Comparison of ENCODE assay signal across 8 cellular contexts in the genomic region with DNA sequence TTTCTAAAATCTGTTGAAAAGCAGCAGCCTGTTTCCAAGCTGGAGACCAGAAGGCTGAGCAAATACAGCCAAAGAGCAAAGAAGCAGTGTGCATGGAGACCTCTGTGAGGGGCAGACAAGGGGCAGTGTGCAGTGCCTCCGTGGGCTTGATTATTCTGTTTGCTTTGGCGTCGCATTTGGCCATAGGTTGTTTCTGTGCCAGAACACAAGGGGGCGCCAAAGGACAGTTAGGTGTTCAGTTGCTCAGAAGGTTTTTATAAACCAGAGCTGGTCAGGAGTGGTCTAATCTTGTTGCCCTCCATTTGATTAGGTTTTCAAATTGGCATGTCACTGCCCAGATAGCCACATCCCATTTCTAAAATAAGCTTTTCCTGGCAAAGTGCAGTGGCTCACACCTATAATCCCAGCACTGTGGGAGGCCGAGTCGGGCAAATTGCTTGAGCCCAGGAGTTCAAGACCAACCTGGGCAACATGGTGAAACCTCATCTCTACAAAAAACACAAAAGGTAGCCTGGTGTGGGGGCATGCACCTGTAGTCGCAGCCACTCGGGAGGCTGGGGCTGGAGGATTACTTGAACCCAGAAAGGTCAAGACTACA. TPM values are rescaled to one million over a fixed set of nuclear protein-coding genes. Genes with fewer than 3 reads are reported as not detected.
DNase-seq lines count a peak whose midpoint lies in the region; ATAC-seq and TF ChIP-seq lines count a peak whose summit lies in the region.

No MANE protein-coding gene starts in this region.

- in situ Hi-C loops in transverse colon (cut with MboI; ENCODE audit: low pct_ligation_motif_present in 1 of 4, low pct_unique_long_range_greater_than_20kb in 1 of 4, low sequenced_read_pairs in 3 of 4) = loop anchor here in 3 of 4 donors (5.0 to 25.0 kb wide), 3 partner anchors 191 to 491 kb away; a partner anchor contains a TSS

- no peak overlapping the region for H3K9ac ChIP-seq in parathyroid adenoma

- 26 to 70% methylated on average over 2 to 5 of the region's 8 CpGs for WGBS in gastroesophageal sphincter (ENCODE audit: low coverage in 1 of 2), 2 donors
- WGBS in transverse colon (ENCODE audit: low coverage in 1 of 2), 2 donors = 5 to 47% methylated on average over 3 to 8 of the region's 8 CpGs

- H3K4me1 ChIP-seq in gastroesophageal sphincter (no peaks in the 10 kb centered on the region), parathyroid adenoma (no peaks in the 10 kb centered on the region), transverse colon (no peaks in the 10 kb centered on the region)

- H3K36me3 ChIP-seq in gastroesophageal sphincter (peaks cover 0 to 41% of the 10 kb centered on the region in 2 donors), parathyroid adenoma (ENCODE audit: control insufficient read depth, insufficient read depth, low read length) (no peaks in the 10 kb centered on the region), transverse colon (no peaks in the 10 kb centered on the region)

- no peak overlapping the region for H3K4me2 ChIP-seq in parathyroid adenoma (ENCODE audit: low read length)

- no peak for TF ChIP-seq EP300 in Ishikawa (IDR thresholded peaks at IDR 0.05; ENCODE audit: borderline replicate concordance)
- TF ChIP-seq EP300 in gastroesophageal sphincter (IDR thresholded peaks at IDR 0.05) = no peak
- no peak for TF ChIP-seq EP300 in transverse colon (IDR thresholded peaks at IDR 0.05; ENCODE audit: low read depth)

- peak overlapping the region; percentile 38 for H2AFZ ChIP-seq in parathyroid adenoma

- no peaks in the 10 kb centered on the region for H3K79me2 ChIP-seq in parathyroid adenoma

- TF ChIP-seq RAD21 in Ishikawa (IDR thresholded peaks at IDR 0.05; ENCODE audit: low read depth) = peak; percentile 65

- ATAC-seq in gastroesophageal sphincter = peak; percentile 50

- H3K9me3 ChIP-seq in gastroesophageal sphincter (no peaks in the 10 kb centered on the region), parathyroid adenoma (ENCODE audit: control insufficient read depth, low read length) (no peaks in the 10 kb centered on the region), transverse colon (no peaks in the 10 kb centered on the region)

- no peaks in the 10 kb centered on the region for H3K27me3 ChIP-seq in gastroesophageal sphincter
- H3K27me3 ChIP-seq in parathyroid adenoma (ENCODE audit: control insufficient read depth, insufficient read depth, low read length) = no peaks in the 10 kb centered on the region
- H3K27me3 ChIP-seq in transverse colon = no peaks in the 10 kb centered on the region

- H3K27ac ChIP-seq in gastroesophageal sphincter (no peak overlapping the region), parathyroid adenoma (no peak overlapping the region), transverse colon (no peak overlapping the region)

- H3K4me3 ChIP-seq in gastroesophageal sphincter = no peak overlapping the region
- no peak overlapping the region for H3K4me3 ChIP-seq in parathyroid adenoma (ENCODE audit: low read depth, low read length)
- no peak overlapping the region for H3K4me3 ChIP-seq in transverse colon

- TF ChIP-seq CTCF in gastroesophageal sphincter (IDR thresholded peaks at IDR 0.05) (peak in 3 of 4 experiments; percentile 79 to 86 (median 79)), parathyroid adenoma (IDR thresholded peaks at IDR 0.05) (peak; percentile 73), transverse colon (IDR thresholded peaks at IDR 0.05) (peak; percentile 73 to 87 (median 85))

- DNase-seq in DMS 273 (lab: John Stamatoyannopoulos, UW; ENCODE audit: unreplicated experiment) = peak; percentile 68
- DNase-seq in DMS 273 treated with DMSO at 0.1 percent for 48 hours (lab: John Stamatoyannopoulos, UW) = no peak
- peak; percentile 62 to 67 for DNase-seq in SHP77 (lab: John Stamatoyannopoulos, UW)
- DNase-seq in activated effector memory CD4-positive, alpha-beta T cell treated with anti-CD3 and anti-CD28 coated beads, Interleukin-2, amount 50 U/mL, for 16 hours = peak; percentile 89
- peak; percentile 69 for DNase-seq in transverse colon

- intact Hi-C loops in transverse colon (cut with DNase I; ENCODE audit: low total_unique reads) = loop anchor here (10.0 kb wide), 1 partner anchor 58 kb away; no protein-coding TSS in a partner anchor

- no peak for TF ChIP-seq POLR2A in gastroesophageal sphincter (IDR thresholded peaks at IDR 0.05)
- no peak for TF ChIP-seq POLR2A in transverse colon (IDR thresholded peaks at IDR 0.05)

TF ChIP-seq in Ishikawa, 13 proteins besides CTCF, POLR2A, EP300 and RAD21:
- TF ChIP-seq NFIC (IDR thresholded peaks at IDR 0.05) (no peak), CEBPB (IDR thresholded peaks at IDR 0.05) (no peak), FOXM1 (IDR thresholded peaks at IDR 0.05; ENCODE audit: borderline replicate concordance, low read depth) (no peak), ZBTB7A (IDR thresholded peaks at IDR 0.05; ENCODE audit: low read depth) (no peak), YY1 (IDR thresholded peaks at IDR 0.05; ENCODE audit: low read depth) (no peak), EGR1 (IDR thresholded peaks at IDR 0.05) (no peak), TAF1 (IDR thresholded peaks at IDR 0.05; ENCODE audit: low read depth) (no peak)
- TF ChIP-seq, protein P1, sequence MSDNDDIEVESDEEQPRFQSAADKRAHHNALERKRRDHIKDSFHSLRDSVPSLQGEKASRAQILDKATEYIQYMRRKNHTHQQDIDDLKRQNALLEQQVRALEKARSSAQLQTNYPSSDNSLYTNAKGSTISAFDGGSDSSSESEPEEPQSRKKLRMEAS (IDR thresholded peaks at IDR 0.05) = no peak
- TF ChIP-seq, protein P2, sequence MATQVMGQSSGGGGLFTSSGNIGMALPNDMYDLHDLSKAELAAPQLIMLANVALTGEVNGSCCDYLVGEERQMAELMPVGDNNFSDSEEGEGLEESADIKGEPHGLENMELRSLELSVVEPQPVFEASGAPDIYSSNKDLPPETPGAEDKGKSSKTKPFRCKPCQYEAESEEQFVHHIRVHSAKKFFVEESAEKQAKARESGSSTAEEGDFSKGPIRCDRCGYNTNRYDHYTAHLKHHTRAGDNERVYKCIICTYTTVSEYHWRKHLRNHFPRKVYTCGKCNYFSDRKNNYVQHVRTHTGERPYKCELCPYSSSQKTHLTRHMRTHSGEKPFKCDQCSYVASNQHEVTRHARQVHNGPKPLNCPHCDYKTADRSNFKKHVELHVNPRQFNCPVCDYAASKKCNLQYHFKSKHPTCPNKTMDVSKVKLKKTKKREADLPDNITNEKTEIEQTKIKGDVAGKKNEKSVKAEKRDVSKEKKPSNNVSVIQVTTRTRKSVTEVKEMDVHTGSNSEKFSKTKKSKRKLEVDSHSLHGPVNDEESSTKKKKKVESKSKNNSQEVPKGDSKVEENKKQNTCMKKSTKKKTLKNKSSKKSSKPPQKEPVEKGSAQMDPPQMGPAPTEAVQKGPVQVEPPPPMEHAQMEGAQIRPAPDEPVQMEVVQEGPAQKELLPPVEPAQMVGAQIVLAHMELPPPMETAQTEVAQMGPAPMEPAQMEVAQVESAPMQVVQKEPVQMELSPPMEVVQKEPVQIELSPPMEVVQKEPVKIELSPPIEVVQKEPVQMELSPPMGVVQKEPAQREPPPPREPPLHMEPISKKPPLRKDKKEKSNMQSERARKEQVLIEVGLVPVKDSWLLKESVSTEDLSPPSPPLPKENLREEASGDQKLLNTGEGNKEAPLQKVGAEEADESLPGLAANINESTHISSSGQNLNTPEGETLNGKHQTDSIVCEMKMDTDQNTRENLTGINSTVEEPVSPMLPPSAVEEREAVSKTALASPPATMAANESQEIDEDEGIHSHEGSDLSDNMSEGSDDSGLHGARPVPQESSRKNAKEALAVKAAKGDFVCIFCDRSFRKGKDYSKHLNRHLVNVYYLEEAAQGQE (IDR thresholded peaks at IDR 0.05; ENCODE audit: low read depth) = no peak

RNA-seq across cellular contexts. Expression of a gene that starts 10.6 kb away (rescaled TPM):
- total RNA-seq in gastroesophageal sphincter = 1 to 10 TPM in 3 of 4 donors, under 1 TPM in 1; 0.87 to 3.5 (median 1.7) TPM
- 1 to 10 TPM; 2.2 to 6.6 (median 3.6) TPM for total RNA-seq in transverse colon

RNA-seq across cellular contexts. Expression of a gene that starts 50.8 kb away (rescaled TPM):
- 10 to 100 TPM; 15.4 to 29.6 (median 24.1) TPM for total RNA-seq in gastroesophageal sphincter
- total RNA-seq in transverse colon = 10 to 100 TPM; 19.1 to 53.5 (median 34.6) TPM

RNA-seq across cellular contexts. Expression of a gene that starts 50.9 kb away (rescaled TPM):
- total RNA-seq in gastroesophageal sphincter = 10 to 100 TPM in 2 of 4 donors, 1 to 10 TPM in 2; 8.3 to 13.2 (median 9.5) TPM
- total RNA-seq in transverse colon = 10 to 100 TPM in 1 of 4 donors, 1 to 10 TPM in 3; 2.8 to 16.2 (median 6.1) TPM
